In genomic region chr1:229627003-229627402, GRCh38 we compare ENCODE assay signal across 1 cellular context.
TF ChIP-seq lines count a peak whose summit lies in the region.

No MANE protein-coding gene starts in this region.

TF ChIP-seq in WTC11, 78 proteins besides CTCF, POLR2A, EP300 and RAD21 (continued from another document):
- TF ChIP-seq ARID4B (CRISPR knock-in tag; IDR thresholded peaks at IDR 0.05; ENCODE audit: borderline replicate concordance), result no peak
- TF ChIP-seq GTF2I (CRISPR knock-in tag; conservative IDR thresholded peaks at IDR 0.05), result no peak
- no peak for TF ChIP-seq ZSCAN18 (CRISPR knock-in tag; IDR thresholded peaks at IDR 0.05)
- no peak for TF ChIP-seq IRF2 (CRISPR knock-in tag; IDR thresholded peaks at IDR 0.05; ENCODE audit: borderline replicate concordance, low read depth)
- no peak for TF ChIP-seq NR1H2 (CRISPR knock-in tag; IDR thresholded peaks at IDR 0.05)
- TF ChIP-seq MLX (CRISPR knock-in tag; IDR thresholded peaks at IDR 0.05), result no peak
- no peak for TF ChIP-seq ATF6 (CRISPR knock-in tag; IDR thresholded peaks at IDR 0.05)
